Comparison of ENCODE assay signal across 8 cellular contexts in genomic region chr2:113602869-113603466, GRCh38. TPM values are rescaled to one million over a fixed set of nuclear protein-coding genes. Genes with fewer than 3 reads are reported as not detected.
A peak's percentile ranks its signal among the peaks of the same experiment; 100 is the strongest.
DNase-seq lines count a peak whose midpoint lies in the region; FAIRE-seq and TF ChIP-seq lines count a peak whose summit lies in the region.

No MANE protein-coding gene starts in this region.

- FAIRE-seq in D721Med (lab: Jason Lieb, UNC) = no peak

- WGBS in HUES64 = 63% methylated on average over 2 of the region's 2 CpGs

- no peaks in the 10 kb centered on the region for H3K27me3 ChIP-seq in HUES64 (ENCODE audit: insufficient read depth, low read length)
- no peaks in the 10 kb centered on the region for H3K27me3 ChIP-seq in colonic mucosa
- H3K27me3 ChIP-seq in muscle layer of duodenum (ENCODE audit: low read depth, low read length) = no peaks in the 10 kb centered on the region

- TF ChIP-seq CTCF in AG09309 (IDR thresholded peaks at IDR 0.05; ENCODE audit: control insufficient read depth, insufficient read depth, low read depth, low read length, missing control alignments) (no peak), colonic mucosa (IDR thresholded peaks at IDR 0.05) (no peak), D721Med (IDR thresholded peaks at IDR 0.05; ENCODE audit: insufficient read depth, missing control alignments) (no peak)

- H3K9ac ChIP-seq in HUES64 (ENCODE audit: low read depth, low read length) (peak overlapping the region; percentile 34; the same call in 1 of the 2 replicates), colonic mucosa (ENCODE audit: low read depth in 2 of 2, low read length in 2 of 2) (peak overlapping the region in 1 of 2 donors; percentile 72)

- H3K9me3 ChIP-seq in HUES64 (ENCODE audit: insufficient read depth, low read depth, low read length) = peaks cover 4% of the 10 kb centered on the region; the same call in 1 of the 2 replicates
- H3K9me3 ChIP-seq in colonic mucosa = no peaks in the 10 kb centered on the region
- H3K9me3 ChIP-seq in muscle layer of duodenum (ENCODE audit: control insufficient read depth in 1 of 2, low read length in 2 of 2) = no peaks in the 10 kb centered on the region

- H3K4me1 ChIP-seq in HUES64 (ENCODE audit: insufficient read depth, low read length) = no peaks in the 10 kb centered on the region
- H3K4me1 ChIP-seq in colonic mucosa = no peaks in the 10 kb centered on the region
- H3K4me1 ChIP-seq in muscle layer of duodenum (ENCODE audit: control insufficient read depth in 1 of 2, insufficient read depth in 2 of 2, low read length in 2 of 2) = peaks cover 0 to 3% of the 10 kb centered on the region in 2 donors

- peak overlapping the region; percentile 96 for H3K4me3 ChIP-seq in AG09309 (ENCODE audit: control insufficient read depth, low read depth, low read length)
- H3K4me3 ChIP-seq in HUES64 (ENCODE audit: low read length) = peak overlapping the region; percentile 75
- peak overlapping the region; percentile 19 for H3K4me3 ChIP-seq in colonic mucosa
- H3K4me3 ChIP-seq in muscle layer of duodenum (ENCODE audit: low read depth in 1 of 2, low read length in 2 of 2) = peak overlapping the region; percentile 30 to 45

- H3K27ac ChIP-seq in HUES64 (ENCODE audit: low read depth, low read length) (no peak overlapping the region; the same call in 1 of the 2 replicates), colonic mucosa (no peak overlapping the region), muscle layer of duodenum (ENCODE audit: low read length) (no peak overlapping the region)

- intact Hi-C loops in colonic mucosa (cut with DNase I) = no loop called here

- no peak for DNase-seq in AG09309 (ENCODE audit: low read depth)
- no peak for DNase-seq in colonic mucosa
- no peak for DNase-seq in DMS53 treated with DMSO at 0.1 percent for 48 hours (lab: John Stamatoyannopoulos, UW; ENCODE audit: unreplicated experiment)
- no peak for DNase-seq in NCI-H1048 (lab: John Stamatoyannopoulos, UW)
- DNase-seq in D721Med (ENCODE audit: insufficient read length, low spot score) = no peak
- no peak for DNase-seq in KG1 (lab: John Stamatoyannopoulos, UW)

- H3K36me3 ChIP-seq in HUES64 (ENCODE audit: insufficient read depth, low read length) (no peaks in the 10 kb centered on the region), colonic mucosa (no peaks in the 10 kb centered on the region), muscle layer of duodenum (ENCODE audit: control insufficient read depth in 1 of 2, insufficient read depth in 2 of 2, low read length in 2 of 2) (no peaks in the 10 kb centered on the region)

RNA-seq across cellular contexts. Expression of gene RABL2A, which starts 24.1 kb away (rescaled TPM):
- 6.7 TPM for polyA plus RNA-seq in HUES64 (2013, experiment 1 of 2)
- 6.6 TPM for polyA plus RNA-seq in HUES64 (2013, experiment 2 of 2)
- total RNA-seq in colonic mucosa = 10 to 100 TPM in 1 of 2 donors, 1 to 10 TPM in 1; 9.3 to 19.4 TPM

Comparison
In these comparisons a context has a peak if more than half of its experiments do, and no peak if none do; other contexts are left out.
1. H3K4me3 ChIP-seq: peak in every context shown above with its lines; median percentile 96 in AG09309; 75 in HUES64; 38 in muscle layer of duodenum; 19 in colonic mucosa.